8 cellular contexts compared by ENCODE assay signal in the genomic region with DNA sequence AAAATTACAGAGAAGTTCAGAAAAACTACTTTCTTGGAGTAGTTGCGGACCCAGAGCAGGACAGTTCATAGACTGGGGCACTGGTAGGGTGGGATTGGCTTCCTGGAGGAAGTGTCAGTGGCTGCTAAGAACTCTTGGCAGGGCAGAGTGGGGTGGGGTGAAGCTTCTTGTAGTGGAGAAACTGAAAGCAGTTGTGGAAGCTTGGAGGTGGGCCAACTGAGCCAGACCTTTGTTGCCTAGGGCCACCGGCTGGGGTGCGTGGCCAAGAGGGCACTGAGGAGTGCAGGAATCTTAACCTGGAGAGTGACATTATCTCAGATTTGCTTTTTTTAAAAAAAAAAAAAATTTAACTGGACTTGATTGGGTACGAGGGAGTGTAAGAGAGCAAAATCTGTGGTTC. TPM values are rescaled to one million over a fixed set of nuclear protein-coding genes. Genes with fewer than 3 reads are reported as not detected.
A peak's percentile ranks its signal among the peaks of the same experiment; 100 is the strongest.
DNase-seq lines count a peak whose midpoint lies in the region; TF ChIP-seq lines count a peak whose summit lies in the region.

No MANE protein-coding gene starts in this region.

- TF ChIP-seq POLR2A in prostate gland (IDR thresholded peaks at IDR 0.05), result no peak

- no peaks in the 10 kb centered on the region for H3K27me3 ChIP-seq in prostate gland (replicated peaks; ENCODE audit: insufficient read depth)
- peaks cover 8% of the 10 kb centered on the region for H3K27me3 ChIP-seq in endodermal cell (ENCODE audit: control insufficient read depth, insufficient read depth, low read length, poor library complexity, severe bottlenecking)

- peak; percentile 22 for DNase-seq in stimulated activated CD4-positive, alpha-beta T cell treated with anti-CD3 and anti-CD28 coated beads, Interleukin-12 subunit alpha, Interleukin-12 subunit beta, amount 100 ng/mL, for 4 hours
- no peak for DNase-seq in stimulated activated CD4-positive, alpha-beta T cell treated with anti-CD3 and anti-CD28 coated beads, Interleukin-2, amount 100 ng/mL, for 48 hours
- DNase-seq in KG1 (lab: John Stamatoyannopoulos, UW), result peak; percentile 14
- DNase-seq in activated T-cell treated with anti-CD3 and anti-CD28 coated beads for 48 hours (ENCODE audit: low read depth), result peak; percentile 22
- DNase-seq in fibroblast of villous mesenchyme (ENCODE audit: low read depth), result peak; percentile 71
- peak; percentile 57 for DNase-seq in prostate gland (ENCODE audit: low spot score)
- no peak for DNase-seq in HuH-7 (ENCODE audit: low spot score)
- no peak for DNase-seq in endodermal cell

- intact Hi-C loops in prostate gland (cut with DNase I), result loop anchor here (5.0 kb wide), 1 partner anchor 99 kb away; no protein-coding TSS in a partner anchor

- H3K9me3 ChIP-seq in prostate gland (no peaks in the 10 kb centered on the region), endodermal cell (ENCODE audit: control insufficient read depth, low read length) (no peaks in the 10 kb centered on the region)

- WGBS in prostate gland, result 23% methylated on average over 4 of the region's 4 CpGs
- WGBS in endodermal cell (ENCODE audit: insufficient coverage in 1 of 2, insufficient read length in 1 of 2), 2 experiments, result 87 to 89% methylated on average over 3 to 4 of the region's 4 CpGs

- no peaks in the 10 kb centered on the region for H3K9me3 Mint-ChIP-seq in endodermal cell

- H3K27ac ChIP-seq in prostate gland (peak overlapping the region; percentile 60 to 79), endodermal cell (ENCODE audit: low read depth, low read length) (no peak overlapping the region)

- H3K27me3 Mint-ChIP-seq in endodermal cell (ENCODE audit: insufficient read depth), result peaks cover 13% of the 10 kb centered on the region

- no peak overlapping the region for H3K27ac Mint-ChIP-seq in endodermal cell

- H3K4me3 Mint-ChIP-seq in endodermal cell, result no peak overlapping the region

- TF ChIP-seq CTCF in fibroblast of villous mesenchyme (IDR thresholded peaks at IDR 0.05; ENCODE audit: insufficient read depth, low read depth, low read length), result no peak
- no peak for TF ChIP-seq CTCF in prostate gland (IDR thresholded peaks at IDR 0.05)
- no peak for TF ChIP-seq CTCF in endodermal cell (conservative IDR thresholded peaks at IDR 0.05)

- H3K4me1 Mint-ChIP-seq in endodermal cell, result peaks cover 21% of the 10 kb centered on the region

- H3K4me3 ChIP-seq in fibroblast of villous mesenchyme (ENCODE audit: low read depth, low read length) (peak overlapping the region; percentile 13), prostate gland (peak overlapping the region in 1 of 2 donors; percentile 7), endodermal cell (ENCODE audit: low read length) (no peak overlapping the region)

- no peaks in the 10 kb centered on the region for H3K36me3 Mint-ChIP-seq in endodermal cell (ENCODE audit: low read depth)

- H3K36me3 ChIP-seq in prostate gland, result no peaks in the 10 kb centered on the region
- no peaks in the 10 kb centered on the region for H3K36me3 ChIP-seq in endodermal cell (ENCODE audit: control insufficient read depth, insufficient read depth, low read length)

- H3K4me1 ChIP-seq in prostate gland (replicated peaks) (no peaks in the 10 kb centered on the region), endodermal cell (ENCODE audit: control insufficient read depth, insufficient read depth, low read length) (no peaks in the 10 kb centered on the region)

- no peak overlapping the region for H3K9ac ChIP-seq in endodermal cell (ENCODE audit: extremely low read depth, low read length, poor library complexity, severe bottlenecking)

RNA-seq across cellular contexts. Expression of a gene that starts 3.2 kb away (rescaled TPM):
- total RNA-seq in fibroblast of villous mesenchyme (9.7 and 12.5 TPM in 2 replicates), prostate gland (10 to 100 TPM; 16.4 to 31.7 TPM), endodermal cell (1 to 10 TPM; 2.2 to 4.1 TPM)
- 11.2 TPM for polyA plus RNA-seq in endodermal cell (2013, experiment 1 of 2)
- polyA plus RNA-seq in endodermal cell (2013, experiment 2 of 2), result 10.8 TPM

RNA-seq across cellular contexts. Expression of a gene that starts 31.3 kb away (rescaled TPM):
- total RNA-seq in fibroblast of villous mesenchyme, result not detected in 2 replicates
- total RNA-seq in prostate gland, result under 1 TPM in 1 of 2 donors, not detected in 1; 0.97 TPM
- not detected for total RNA-seq in endodermal cell
- polyA plus RNA-seq in endodermal cell (2013, experiment 1 of 2), result not detected
- polyA plus RNA-seq in endodermal cell (2013, experiment 2 of 2), result not detected

Comparison
In these comparisons a context has a peak if more than half of its experiments do, and no peak if none do; other contexts are left out.
1. DNase-seq: peak in stimulated activated CD4-positive, alpha-beta T cell treated with anti-CD3 and anti-CD28 coated beads, Interleukin-12 subunit alpha, Interleukin-12 subunit beta, amount 100 ng/mL, for 4 hours (single experiment), KG1 (single experiment), activated T-cell treated with anti-CD3 and anti-CD28 coated beads for 48 hours (single experiment), fibroblast of villous mesenchyme (single experiment) and prostate gland (single experiment); none in stimulated activated CD4-positive, alpha-beta T cell treated with anti-CD3 and anti-CD28 coated beads, Interleukin-2, amount 100 ng/mL, for 48 hours (0 of 2), HuH-7 (single experiment) and endodermal cell (single experiment).